Comparison of ENCODE assay signal across 8 cellular contexts in genomic region chr17:81097134-81097942, GRCh38.
DNase-seq lines count a peak whose midpoint lies in the region; TF ChIP-seq lines count a peak whose summit lies in the region.

No MANE protein-coding gene starts in this region.

- TF ChIP-seq CTCF in fibroblast of villous mesenchyme (IDR thresholded peaks at IDR 0.05; ENCODE audit: insufficient read depth, low read depth, low read length), result peak; percentile 73

- H3K4me1 ChIP-seq in NT2/D1 (ENCODE audit: insufficient read depth, insufficient read length), result peaks cover 52% of the 10 kb centered on the region

- H3K27me3 ChIP-seq in NT2/D1 (ENCODE audit: insufficient read depth, insufficient read length), result no peaks in the 10 kb centered on the region

- H3K4me3 ChIP-seq in NT2/D1 (ENCODE audit: insufficient read length, low read depth) (no peak overlapping the region), fibroblast of villous mesenchyme (ENCODE audit: low read depth, low read length) (peak overlapping the region; percentile 41)

- H3K9ac ChIP-seq in NT2/D1 (ENCODE audit: insufficient read length, low read depth), result peak overlapping the region; percentile 81

- H3K36me3 ChIP-seq in NT2/D1 (ENCODE audit: insufficient read depth, insufficient read length, low read length), result peaks cover 44% of the 10 kb centered on the region

- peak; percentile 83 for DNase-seq in ELF-1 (ENCODE audit: low read depth, low spot score)
- peak; percentile 27 for DNase-seq in NT2/D1 (ENCODE audit: low read depth, low spot score)
- DNase-seq in activated effector memory CD4-positive, alpha-beta T cell treated with Interleukin-2 at 50 U/mL for 16 hours, result peak; percentile 34
- DNase-seq in fibroblast of villous mesenchyme (ENCODE audit: low read depth), result peak; percentile 88
- DNase-seq in nucleus accumbens (lab: John Stamatoyannopoulos, UW), result peak in 52 of 56 donors; percentile 18 to 85 (median 57)
- DNase-seq in substantia nigra (lab: John Stamatoyannopoulos, UW), result peak in 43 of 49 donors; percentile 23 to 87 (median 54)
- DNase-seq in NCI-H128 (lab: John Stamatoyannopoulos, UW; ENCODE audit: unreplicated experiment), result no peak
- DNase-seq in DMS153 (lab: John Stamatoyannopoulos, UW), result no peak

- peak overlapping the region; percentile 42 for H3K27ac ChIP-seq in substantia nigra (ENCODE audit: low read depth, low read length, poor library complexity, severe bottlenecking)

- H3K9me3 ChIP-seq in NT2/D1 (ENCODE audit: insufficient read depth, low read length), result peaks cover 12% of the 10 kb centered on the region; the same call in 1 of the 2 replicates

Comparison
In these comparisons a context has a peak if more than half of its experiments do, and no peak if none do; other contexts are left out.
1. DNase-seq: peak in ELF-1 (single experiment), NT2/D1 (single experiment), activated effector memory CD4-positive, alpha-beta T cell treated with Interleukin-2 at 50 U/mL for 16 hours (single experiment), fibroblast of villous mesenchyme (single experiment), nucleus accumbens (52 of 56) and substantia nigra (43 of 49); none in NCI-H128 (single experiment) and DMS153 (single experiment).